8 cellular contexts compared by ENCODE assay signal in the genomic region with DNA sequence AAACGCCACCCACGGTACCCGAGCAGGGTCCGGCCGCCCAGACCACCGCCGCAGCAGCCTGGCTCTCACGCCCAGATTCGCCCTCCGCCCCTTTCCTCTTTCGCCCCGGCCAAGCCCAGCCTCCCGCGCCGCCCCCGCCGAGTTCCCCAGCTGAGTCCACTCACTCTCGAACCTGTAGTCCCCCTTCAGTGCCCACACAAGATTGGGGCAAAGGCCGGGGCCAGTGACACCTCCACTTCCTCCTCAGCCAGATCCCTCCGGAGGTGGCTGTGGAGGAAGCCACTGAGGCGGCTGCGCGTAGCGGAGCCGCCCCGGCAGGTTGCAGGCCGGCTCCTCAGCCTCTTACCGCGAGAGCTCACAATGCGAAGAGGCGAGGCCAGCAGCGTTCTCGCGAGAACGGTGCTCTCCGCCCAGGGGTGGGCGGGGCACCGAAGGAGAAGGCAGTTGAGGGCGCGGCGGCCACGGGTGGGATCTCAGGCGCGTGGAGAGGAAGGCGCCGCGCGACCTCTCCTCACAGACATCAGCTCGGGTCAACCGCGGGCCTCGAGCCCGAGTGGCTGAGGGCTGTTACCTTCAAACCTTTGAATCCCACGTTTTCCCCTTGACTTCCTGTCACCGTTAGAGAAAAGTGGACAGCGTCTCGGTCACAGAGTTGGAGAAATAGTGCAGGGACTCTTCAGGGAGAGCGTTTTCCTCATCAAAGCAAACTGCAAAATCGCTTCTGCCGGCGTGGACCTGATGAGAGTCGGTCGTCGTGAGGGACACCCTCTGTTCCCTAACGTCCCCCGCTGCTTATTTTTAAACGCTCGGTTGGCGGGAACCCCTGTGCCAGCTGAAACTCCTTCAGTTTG. TPM values are rescaled to one million over a fixed set of nuclear protein-coding genes. Genes with fewer than 3 reads are reported as not detected.
A peak's percentile ranks its signal among the peaks of the same experiment; 100 is the strongest.
DNase-seq lines count a peak whose midpoint lies in the region; ATAC-seq and TF ChIP-seq lines count a peak whose summit lies in the region.

A gene (minus strand): TSS at position 295 of the 851 bp plus-strand sequence. CDS start 18,098 bp downstream, outside the sequence.

- peaks cover 30 to 55% (median 44%) of the 10 kb centered on the region in 4 donors for H3K4me1 Mint-ChIP-seq in CD4-positive, alpha-beta memory T cell
- peaks cover 35% of the 10 kb centered on the region for H3K4me1 Mint-ChIP-seq in activated CD4-positive, alpha-beta memory T cell treated with anti-CD3 and anti-CD28 coated beads for 36 hours (ENCODE audit: low read depth)

- H3K27me3 Mint-ChIP-seq in CD4-positive, alpha-beta memory T cell = no peaks in the 10 kb centered on the region
- no peaks in the 10 kb centered on the region for H3K27me3 Mint-ChIP-seq in activated CD4-positive, alpha-beta memory T cell treated with anti-CD3 and anti-CD28 coated beads for 36 hours

- CTCF ChIA-PET in CD4-positive, alpha-beta memory T cell (lab: Charles Lee; ENCODE audit: partially characterized antibody) = interaction anchor here (0.7 to 4.6 kb wide), 10 partner anchors 9 to 499 kb away, joined by 3 to 38 read pairs (median 3); no protein-coding TSS in a partner anchor
- CTCF ChIA-PET in activated CD4-positive, alpha-beta memory T cell treated with anti-CD3 and anti-CD28 coated beads for 36 hours (lab: Charles Lee) = interaction anchor here (0.8 to 3.5 kb wide), 6 partner anchors 10 to 129 kb away, joined by 3 to 14 read pairs (median 5); no protein-coding TSS in a partner anchor

- H3K4me1 ChIP-seq in CD4-positive, alpha-beta memory T cell (ENCODE audit: insufficient read depth, low read length) = peaks cover 34% of the 10 kb centered on the region
- peaks cover 0 to 13% (median 3%) of the 10 kb centered on the region in 4 donors for H3K4me1 ChIP-seq in right lobe of liver

- H3K27me3 ChIP-seq in CD4-positive, alpha-beta memory T cell (ENCODE audit: insufficient read depth, low read length) = no peaks in the 10 kb centered on the region
- no peaks in the 10 kb centered on the region for H3K27me3 ChIP-seq in right lobe of liver

- H3K4me3 Mint-ChIP-seq in CD4-positive, alpha-beta memory T cell = peak within 1 kb of the TSS; percentile 97 to 99 (median 98)
- H3K4me3 Mint-ChIP-seq in activated CD4-positive, alpha-beta memory T cell treated with anti-CD3 and anti-CD28 coated beads for 36 hours = peak within 1 kb of the TSS; percentile 98

- H3K9me3 ChIP-seq in CD4-positive, alpha-beta memory T cell (ENCODE audit: control insufficient read depth in 1 of 2, low read length in 2 of 2) = no peaks in the 10 kb centered on the region
- H3K9me3 ChIP-seq in right lobe of liver = no peaks in the 10 kb centered on the region

- ATAC-seq in GM19455 (IDR thresholded peaks at IDR 0.05; ENCODE audit: unreplicated experiment) = peak; percentile 94
- peak; percentile 99 for ATAC-seq in right lobe of liver

- intact Hi-C loops in CD4-positive, alpha-beta memory T cell (cut with micrococcal nuclease) = loop anchor here (1.0 to 10.0 kb wide), 7 partner anchors 24 to 1618 kb away; a partner anchor contains a TSS
- intact Hi-C loops in activated CD4-positive, alpha-beta memory T cell treated with anti-CD3 and anti-CD28 coated beads for 36 hours (cut with micrococcal nuclease) = loop anchor here (1.0 to 2.0 kb wide), 6 partner anchors 24 to 254 kb away; a partner anchor contains a TSS
- intact Hi-C loops in right lobe of liver (cut with DNase I) = no loop called here

- H3K27ac Mint-ChIP-seq in CD4-positive, alpha-beta memory T cell = peak within 1 kb of the TSS; percentile 96 to 99 (median 97)
- H3K27ac Mint-ChIP-seq in activated CD4-positive, alpha-beta memory T cell treated with anti-CD3 and anti-CD28 coated beads for 36 hours = peak within 1 kb of the TSS; percentile 95

- TF ChIP-seq CTCF in right lobe of liver (IDR thresholded peaks at IDR 0.05) = no peak

- H3K36me3 ChIP-seq in CD4-positive, alpha-beta memory T cell (ENCODE audit: insufficient read depth, low read length) = no peaks in the 10 kb centered on the region
- no peaks in the 10 kb centered on the region for H3K36me3 ChIP-seq in right lobe of liver

- peaks cover 11 to 27% of the 10 kb centered on the region in 2 donors for H3K36me3 Mint-ChIP-seq in CD4-positive, alpha-beta memory T cell
- H3K36me3 Mint-ChIP-seq in activated CD4-positive, alpha-beta memory T cell treated with anti-CD3 and anti-CD28 coated beads for 36 hours = peaks cover 6% of the 10 kb centered on the region

- peak within 1 kb of the TSS; percentile 92 for H3K27ac ChIP-seq in CD4-positive, alpha-beta memory T cell (ENCODE audit: low read depth, low read length)
- peak within 1 kb of the TSS; percentile 52 to 70 (median 54) for H3K27ac ChIP-seq in right lobe of liver

- H3K4me3 ChIP-seq in CD4-positive, alpha-beta memory T cell (ENCODE audit: low read length in 2 of 2) = peak within 1 kb of the TSS; percentile 90 to 95
- H3K4me3 ChIP-seq in right lobe of liver = peak within 1 kb of the TSS; percentile 54 to 88 (median 78)

- peaks cover 0 to 2% (median 0%) of the 10 kb centered on the region in 8 donors for H3K9me3 Mint-ChIP-seq in CD4-positive, alpha-beta memory T cell
- H3K9me3 Mint-ChIP-seq in activated CD4-positive, alpha-beta memory T cell treated with anti-CD3 and anti-CD28 coated beads for 36 hours = no peaks in the 10 kb centered on the region

- DNase-seq in CD4-positive, alpha-beta memory T cell = peak; percentile 91 to 95 (median 92)
- DNase-seq in HK-2 (ENCODE audit: unreplicated experiment) (peak; percentile 85), NCI-H82 treated with DMSO at 0.1 percent for 48 hours (lab: John Stamatoyannopoulos, UW; ENCODE audit: unreplicated experiment) (peak; percentile 60), dermis microvascular lymphatic vessel endothelial cell (ENCODE audit: low read depth in 2 of 2) (peak; percentile 85 to 96), right lobe of liver (peak; percentile 95 to 96 (median 96))
- peak; percentile 95 for DNase-seq in activated CD4-positive, alpha-beta memory T cell treated with anti-CD3 and anti-CD28 coated beads for 36 hours
- peak; percentile 92 for DNase-seq in stimulated activated CD4-positive, alpha-beta T cell treated with anti-CD3 and anti-CD28 coated beads, Interleukin-4, amount 100 ng/mL, for 24 hours

- POLR2A ChIA-PET in CD4-positive, alpha-beta memory T cell (lab: Charles Lee; ENCODE audit: partially characterized antibody) = interaction anchor here (0.6 to 2.1 kb wide), 9 partner anchors 12 to 1610 kb away, joined by 3 to 11 read pairs (median 5); a partner anchor contains a TSS
- POLR2A ChIA-PET in activated CD4-positive, alpha-beta memory T cell treated with anti-CD3 and anti-CD28 coated beads for 36 hours (lab: Charles Lee) = interaction anchor here (0.7 to 1.7 kb wide), 5 partner anchors 8 to 653 kb away, joined by 3 to 7 read pairs (median 4); a partner anchor contains a TSS

- TF ChIP-seq POLR2A in right lobe of liver (IDR thresholded peaks at IDR 0.05) = peak; percentile 86

- 0% methylated on average over 25 of the region's 69 CpGs for WGBS in right lobe of liver (ENCODE audit: insufficient coverage, low coverage, low lambda C conversion rate, missing lambda C conversion rate)

RNA-seq across cellular contexts. Expression of the gene that starts here (rescaled TPM):
- 10 to 100 TPM; 22.4 to 22.6 TPM for total RNA-seq in CD4-positive, alpha-beta memory T cell
- 10 to 100 TPM; 11.5 to 13.7 TPM for polyA plus RNA-seq in CD4-positive, alpha-beta memory T cell
- 10 to 100 TPM; 22.3 to 24.3 TPM for total RNA-seq in activated CD4-positive, alpha-beta memory T cell treated with anti-CD3 and anti-CD28 coated beads for 36 hours
- total RNA-seq in dermis microvascular lymphatic vessel endothelial cell = 86.8 and 94.1 TPM in 2 replicates
- 10 to 100 TPM in 1 of 6 experiments, 1 to 10 TPM in 5; 4.8 to 11.0 (median 7.3) TPM for total RNA-seq in right lobe of liver

Comparison
In these comparisons a context has a peak if more than half of its experiments do, and no peak if none do; other contexts are left out.
1. Peak in every context shown above with its lines: DNase-seq, ATAC-seq, H3K4me3 ChIP-seq and H3K27ac ChIP-seq.
2. intact Hi-C loops: an anchor here in CD4-positive, alpha-beta memory T cell (1.0 to 10.0 kb wide) and activated CD4-positive, alpha-beta memory T cell treated with anti-CD3 and anti-CD28 coated beads for 36 hours (1.0 to 2.0 kb wide); none called in right lobe of liver.